ENCODE assay signal across 8 cellular contexts in the genomic region with DNA sequence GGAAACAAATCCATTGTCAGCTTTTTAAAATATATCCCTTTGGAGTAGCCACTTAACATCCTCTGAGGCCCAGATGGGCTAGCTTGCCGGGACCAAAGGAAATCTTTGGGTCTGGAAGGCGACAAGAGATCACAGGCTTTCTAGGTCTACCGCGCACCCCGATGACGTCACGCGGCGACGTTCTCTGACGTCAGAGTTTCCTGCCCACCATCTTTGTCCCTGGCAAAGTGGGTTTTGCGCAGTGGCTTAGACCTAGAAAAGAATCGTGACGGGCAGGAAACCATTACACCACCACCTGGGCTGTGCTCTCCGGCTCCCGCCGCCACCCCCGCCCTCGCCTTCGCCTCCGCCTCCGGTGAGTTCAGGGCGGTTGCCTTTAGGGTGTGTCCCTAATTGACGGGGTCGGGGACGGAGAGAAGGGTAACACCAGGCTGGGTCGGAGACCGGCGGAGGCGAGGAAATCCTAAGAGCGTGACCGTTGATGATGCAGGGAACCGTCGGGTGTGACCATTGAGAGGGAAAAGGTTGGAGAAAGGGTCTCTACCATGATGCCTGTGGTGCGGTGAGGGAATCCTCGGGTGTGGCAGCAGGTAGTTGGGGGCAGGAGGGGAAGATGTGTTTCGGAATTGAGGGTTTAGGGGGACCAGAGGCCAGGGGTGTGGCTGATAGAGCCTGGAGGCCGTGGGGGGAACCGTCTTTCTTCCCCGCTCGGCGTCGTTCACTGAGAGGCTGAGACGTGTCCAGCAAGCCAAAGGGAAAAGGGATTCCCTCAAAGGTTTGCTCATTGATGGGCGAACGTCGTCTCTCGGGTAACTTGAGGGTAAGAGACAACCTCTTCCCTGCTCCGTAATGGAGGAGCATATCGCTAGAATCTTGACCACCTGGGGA. TPM values are rescaled to one million over a fixed set of nuclear protein-coding genes. Genes with fewer than 3 reads are reported as not detected.
DNase-seq lines count a peak whose midpoint lies in the region; ATAC-seq, FAIRE-seq and TF ChIP-seq lines count a peak whose summit lies in the region.

A gene (plus strand): TSS at position 249 of the 888 bp plus-strand sequence. CDS start 6,709 bp downstream, outside the sequence.

- BruUV-seq in Calu3 (replicated peaks; lab: Mats Ljungman, UMichigan) (TSS peak; percentile 54), endothelial cell of umbilical vein (replicated peaks; lab: Mats Ljungman, UMichigan) (no TSS peak)

- H3K9me1 ChIP-seq in endothelial cell of umbilical vein (replicated peaks; ENCODE audit: control insufficient read depth, extremely low read depth, insufficient read depth, low read length) = no peaks in the 10 kb centered on the region

- H3K27me3 ChIP-seq in OCI-LY3 (ENCODE audit: low read depth, low read length) = no peaks in the 10 kb centered on the region
- peaks cover 4 to 6% of the 10 kb centered on the region in 2 experiments for H3K27me3 ChIP-seq in endothelial cell of umbilical vein (ENCODE audit: control insufficient read depth in 2 of 2, insufficient read depth in 2 of 2, low read length in 2 of 2)

- H4K20me1 ChIP-seq in OCI-LY3 (ENCODE audit: insufficient read depth, low read length) (no peaks in the 10 kb centered on the region), endothelial cell of umbilical vein (replicated peaks; ENCODE audit: control insufficient read depth, extremely low read depth, insufficient read depth, low read length) (no peaks in the 10 kb centered on the region)

- no peaks in the 10 kb centered on the region for H3K4me1 Mint-ChIP-seq in Calu3 (ENCODE audit: low read depth, unreplicated experiment)

- H3K27me3 Mint-ChIP-seq in Calu3 (ENCODE audit: unreplicated experiment) = peaks cover 15% of the 10 kb centered on the region

- no peaks in the 10 kb centered on the region for H3K9me3 Mint-ChIP-seq in Calu3 (ENCODE audit: low read depth, unreplicated experiment)

- H3K79me2 ChIP-seq in OCI-LY3 (ENCODE audit: low read length) (peaks cover 41% of the 10 kb centered on the region), endothelial cell of umbilical vein (ENCODE audit: control insufficient read depth, insufficient read depth, low read length) (peaks cover 49% of the 10 kb centered on the region)

- peak within 1 kb of the TSS; percentile 90 for H3K9ac ChIP-seq in OCI-LY3 (ENCODE audit: low read length)
- H3K9ac ChIP-seq in endothelial cell of umbilical vein (replicated peaks; ENCODE audit: extremely low read depth, insufficient read depth, low read length) = peak within 1 kb of the TSS; percentile 95

- peak; percentile 81 for TF ChIP-seq POLR2A in endothelial cell of umbilical vein (IDR thresholded peaks at IDR 0.05; ENCODE audit: low read depth, low read length)

- H3K4me3 ChIP-seq in OCI-LY3 (ENCODE audit: low read length) (peak within 1 kb of the TSS; percentile 96), endothelial cell of umbilical vein (replicated peaks in 1 of 3; ENCODE audit: insufficient read depth in 1 of 3, low read depth in 1 of 3, low read length in 3 of 3) (peak within 1 kb of the TSS; percentile 54 to 84 (median 70))

- CTCF ChIA-PET in Calu3 (lab: Charles Lee) = interaction anchor here (0.8 kb wide), 1 partner anchor 9 kb away, joined by 3 read pairs; a partner anchor contains a TSS
- CTCF ChIA-PET in endothelial cell of umbilical vein (lab: Charles Lee) = interaction anchor here (0.8 to 1.6 kb wide), 3 partner anchors 9 to 26 kb away, joined by 3 to 8 read pairs (median 6); a partner anchor contains a TSS

- intact Hi-C loops in Calu3 (cut with micrococcal nuclease; ENCODE audit: unreplicated experiment) = no loop called here
- intact Hi-C loops in endothelial cell of umbilical vein (cut with micrococcal nuclease) = loop anchor here (1.0 to 5.0 kb wide), 6 partner anchors 9 to 345 kb away; a partner anchor contains a TSS

- H3K4me1 ChIP-seq in OCI-LY3 (ENCODE audit: low read length) (peaks cover 23% of the 10 kb centered on the region), endothelial cell of umbilical vein (ENCODE audit: control insufficient read depth, extremely low read depth, insufficient read depth, low read length) (peaks cover 19% of the 10 kb centered on the region)

- TF ChIP-seq CTCF in Calu3 (IDR thresholded peaks at IDR 0.05; ENCODE audit: unreplicated experiment) = no peak
- TF ChIP-seq CTCF in OCI-LY3 (IDR thresholded peaks at IDR 0.05; ENCODE audit: low read depth, low read length) = no peak
- TF ChIP-seq CTCF in endothelial cell of umbilical vein (IDR thresholded peaks at IDR 0.05; ENCODE audit: extremely low read depth in 1 of 2, insufficient read depth in 1 of 2, low read depth in 1 of 2, low read length in 2 of 2) = no peak

- H3K4me3 Mint-ChIP-seq in Calu3 (ENCODE audit: low read depth, unreplicated experiment) = peak within 1 kb of the TSS; percentile 92

- H2AFZ ChIP-seq in OCI-LY3 (ENCODE audit: low read depth, low read length) (peak within 1 kb of the TSS; percentile 84), endothelial cell of umbilical vein (ENCODE audit: low read depth, low read length) (peak within 1 kb of the TSS; percentile 63)

- dilution Hi-C loops in endothelial cell of umbilical vein (cut with MboI; ENCODE audit: extremely low pct_ligation_motif_present, low sequenced_read_pairs) = no loop called here

- FAIRE-seq in endothelial cell of umbilical vein (lab: Jason Lieb, UNC) = peak; percentile 97

- H3K36me3 Mint-ChIP-seq in Calu3 (ENCODE audit: insufficient read depth, unreplicated experiment) = peaks cover 38% of the 10 kb centered on the region

- ATAC-seq in GM21447 (IDR thresholded peaks at IDR 0.05; ENCODE audit: unreplicated experiment) = peak; percentile 86

- no peaks in the 10 kb centered on the region for H3K9me3 ChIP-seq in OCI-LY3 (ENCODE audit: insufficient read depth, low read length)
- H3K9me3 ChIP-seq in endothelial cell of umbilical vein (replicated peaks; ENCODE audit: control insufficient read depth, insufficient read depth, low read length) = no peaks in the 10 kb centered on the region

- H3K27ac ChIP-seq in OCI-LY3 (ENCODE audit: low read length) = peak within 1 kb of the TSS; percentile 79
- peak within 1 kb of the TSS; percentile 91 for H3K27ac ChIP-seq in endothelial cell of umbilical vein (ENCODE audit: insufficient read depth, low read depth, low read length)

- H3K36me3 ChIP-seq in OCI-LY3 (replicated peaks; ENCODE audit: low read depth, low read length) = no peaks in the 10 kb centered on the region
- H3K36me3 ChIP-seq in endothelial cell of umbilical vein (ENCODE audit: control insufficient read depth in 2 of 2, extremely low read depth in 1 of 2, insufficient read depth in 2 of 2, low read length in 2 of 2) = no peaks in the 10 kb centered on the region

- POLR2A ChIA-PET in endothelial cell of umbilical vein (lab: Charles Lee) = interaction anchor here (1.0 kb wide), 1 partner anchor 8 kb away, joined by 4 read pairs; no protein-coding TSS in a partner anchor

- peak within 1 kb of the TSS; percentile 99 for H3K27ac Mint-ChIP-seq in Calu3 (ENCODE audit: unreplicated experiment)

- DNase-seq in Calu3 = peak; percentile 93
- peak; percentile 81 for DNase-seq in HuH-7 (ENCODE audit: low spot score)
- DNase-seq in activated CD8-positive, alpha-beta memory T cell treated with anti-CD3 and anti-CD28 coated beads, Interleukin-2, amount 50 U/mL, for 48 hours = peak; percentile 100
- DNase-seq in endothelial cell of umbilical vein (ENCODE audit: low read depth, low spot score) = peak; percentile 99
- DNase-seq in midbrain (lab: John Stamatoyannopoulos, UW) = peak; percentile 88
- peak; percentile 91 to 99 for DNase-seq in stimulated activated CD8-positive, alpha-beta memory T cell treated with anti-CD3 and anti-CD28 coated beads, Interleukin-2, amount 100 ng/mL, for 1 hour (ENCODE audit: low read depth in 2 of 2)

- H3K4me2 ChIP-seq in OCI-LY3 (ENCODE audit: low read length) = peak within 1 kb of the TSS; percentile 92
- H3K4me2 ChIP-seq in endothelial cell of umbilical vein (ENCODE audit: insufficient read depth, low read length) = peak within 1 kb of the TSS; percentile 83

TF ChIP-seq in endothelial cell of umbilical vein, 7 proteins besides CTCF, POLR2A, EP300 and RAD21:
- TF ChIP-seq POLR2AphosphoS5 (IDR thresholded peaks at IDR 0.05; ENCODE audit: insufficient read depth, low read depth, low read length) (peak; percentile 74), GATA2 (IDR thresholded peaks at IDR 0.05; ENCODE audit: insufficient read depth, insufficient read length, low read depth, low read length) (no peak), JUN (IDR thresholded peaks at IDR 0.05; ENCODE audit: borderline replicate concordance, insufficient read depth, insufficient read length, low read depth) (peak; percentile 95), MYC (IDR thresholded peaks at IDR 0.05; ENCODE audit: low read depth, low read length) (peak; percentile 36), EZH2 (IDR thresholded peaks at IDR 0.05; ENCODE audit: borderline replicate concordance, low read depth, low read length, severe bottlenecking) (no peak), FOS (IDR thresholded peaks at IDR 0.05; ENCODE audit: borderline replicate concordance, insufficient read depth, low read length) (no peak)
- TF ChIP-seq, protein P1, sequence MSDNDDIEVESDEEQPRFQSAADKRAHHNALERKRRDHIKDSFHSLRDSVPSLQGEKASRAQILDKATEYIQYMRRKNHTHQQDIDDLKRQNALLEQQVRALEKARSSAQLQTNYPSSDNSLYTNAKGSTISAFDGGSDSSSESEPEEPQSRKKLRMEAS (IDR thresholded peaks at IDR 0.05; ENCODE audit: insufficient read depth, insufficient read length) = no peak

RNA-seq across cellular contexts. Expression of the gene that starts here (rescaled TPM):
- total RNA-seq in Calu3 (2022) (309 and 320 TPM in 2 replicates), endothelial cell of umbilical vein (198 and 200 TPM in 2 replicates)
- polyA plus RNA-seq in endothelial cell of umbilical vein = 105 and 106 TPM in 2 replicates
- 125 and 134 TPM in 2 replicates for polyA plus RNA-seq in endothelial cell of umbilical vein (2011; cell fraction: cytosol; rRNA removed)
- polyA plus RNA-seq in endothelial cell of umbilical vein (2011; cell fraction: nucleus; rRNA removed) = 119 and 141 TPM in 2 replicates
- polyA plus RNA-seq in endothelial cell of umbilical vein (2012) = 215 and 237 TPM in 2 replicates
- polyA minus RNA-seq in endothelial cell of umbilical vein = 249 and 258 TPM in 2 replicates
- polyA minus RNA-seq in endothelial cell of umbilical vein (2011; cell fraction: cytosol; rRNA and poly(A)+ RNA removed) = 97.6 TPM
- 99.9 and 135 TPM in 2 replicates for polyA minus RNA-seq in endothelial cell of umbilical vein (2011; cell fraction: nucleus; rRNA and poly(A)+ RNA removed)

Comparison
In these comparisons a context has a peak if more than half of its experiments do, and no peak if none do; other contexts are left out.
1. Peak in every context shown above with its lines: DNase-seq, ATAC-seq, H3K4me3 ChIP-seq and H3K27ac ChIP-seq.